27 cellular contexts compared by ENCODE assay signal in genomic region chr4:17957689-17958088, GRCh38.
A peak's percentile ranks its signal among the peaks of the same experiment; 100 is the strongest.
DNase-seq lines count a peak whose midpoint lies in the region; ATAC-seq, FAIRE-seq and TF ChIP-seq lines count a peak whose summit lies in the region.
"Had no signal": no experiment of that assay in that cellular context is flagged by ENCODE, and none has a peak within 500 bp of the region (broad histone marks: within the 10 kb centered on the region; RNA-seq: fewer than 3 reads in every experiment).

No MANE protein-coding gene starts in this region.

- H3K79me2 ChIP-seq in SK-N-SH (ENCODE audit: insufficient read depth): peaks cover 7% of the 10 kb centered on the region; the same call in 1 of the 2 replicates

- no peaks in the 10 kb centered on the region for H3K27me3 ChIP-seq in SK-N-SH (ENCODE audit: insufficient read depth)
- H3K27me3 ChIP-seq: ascending aorta, BE2C, dorsolateral prefrontal cortex, ovary, stomach, vagina had no signal

- no peak for TF ChIP-seq EP300 in SK-N-SH (IDR thresholded peaks at IDR 0.05; ENCODE audit: borderline replicate concordance in 1 of 2, low read depth in 1 of 2, low read length in 1 of 2)

- no peak for TF ChIP-seq RAD21 in SK-N-SH (IDR thresholded peaks at IDR 0.05; ENCODE audit: low read length)

- H3K4me1 ChIP-seq in SK-N-SH (ENCODE audit: control insufficient read depth in 1 of 2, insufficient read depth in 2 of 2, low read depth in 1 of 2, low read length in 1 of 2): no peaks in the 10 kb centered on the region; a peak in 2 of 4 replicates
- H3K4me1 ChIP-seq: ascending aorta, BE2C, vagina had no signal

- H3F3A ChIP-seq in SK-N-SH (replicated peaks; ENCODE audit: insufficient read depth): peaks cover 3% of the 10 kb centered on the region

- H3K27ac ChIP-seq in SK-N-SH (ENCODE audit: low read depth in 2 of 2, low read length in 1 of 2): peak overlapping the region in 1 of 2 experiments; percentile 14; a peak in 1 of 4 replicates
- H3K27ac ChIP-seq: ascending aorta, dorsolateral prefrontal cortex, ovary, PC-9, skin epidermis, stomach, vagina had no signal

- H3K9me2 ChIP-seq in SK-N-SH: no peaks in the 10 kb centered on the region

- no peak for ATAC-seq in GM21367 (IDR thresholded peaks at IDR 0.05; ENCODE audit: unreplicated experiment)
- ATAC-seq: HCT116, left lobe of liver, Right ventricle myocardium inferior had no signal

- FAIRE-seq in islet of Langerhans (lab: Jason Lieb, UNC): peak; percentile 84
- FAIRE-seq: endometrium, G401.6 had no signal

- CTCF ChIA-PET in SK-N-SH (lab: Yijun Ruan, JAX): interaction anchor here (0.7 kb wide), 1 partner anchor 229 kb away, joined by 3 read pairs; no protein-coding TSS in a partner anchor

- H4K20me1 ChIP-seq in SK-N-SH (ENCODE audit: insufficient read depth): no peaks in the 10 kb centered on the region

- no peak overlapping the region for H3K4me3 ChIP-seq in astrocyte of the spinal cord (ENCODE audit: low read depth, low read length)
- H3K4me3 ChIP-seq in SK-N-SH (ENCODE audit: low read depth in 2 of 2, low read length in 1 of 2): no peak overlapping the region
- H3K4me3 ChIP-seq: ascending aorta, dorsolateral prefrontal cortex, ovary, PC-9, skin epidermis, stomach, vagina had no signal

- no peak overlapping the region for H3K4me2 ChIP-seq in SK-N-SH
- H3K4me2 ChIP-seq: PC-9 had no signal

- no peaks in the 10 kb centered on the region for H3K9me3 ChIP-seq in SK-N-SH
- H3K9me3 ChIP-seq: ascending aorta, BE2C, ovary, stomach, vagina had no signal

- no peak overlapping the region for H2AFZ ChIP-seq in SK-N-SH (ENCODE audit: low read depth)
- H2AFZ ChIP-seq: PC-9 had no signal

- TF ChIP-seq CTCF in astrocyte of the spinal cord (IDR thresholded peaks at IDR 0.05; ENCODE audit: low read depth, low read length) (no peak), SK-N-SH (IDR thresholded peaks at IDR 0.05) (no peak)

- H3K9ac ChIP-seq in SK-N-SH: no peak overlapping the region

- H3K36me3 ChIP-seq in SK-N-SH (replicated peaks in 1 of 2; ENCODE audit: control insufficient read depth in 1 of 2, insufficient read depth in 2 of 2, low read length in 1 of 2): peaks cover 39 to 52% of the 10 kb centered on the region in 2 experiments
- H3K36me3 ChIP-seq: ovary had no signal

- POLR2A ChIA-PET in SK-N-SH (lab: Yijun Ruan, JAX): no interaction called here

- in situ Hi-C loops in astrocyte of the spinal cord (cut with HindIII; ENCODE audit: low sequenced_read_pairs): no loop called here

- 83% methylated on average over 1 of the region's 1 CpG for WGBS in SK-N-SH (ENCODE audit: low lambda C conversion rate)

- DNase-seq in EH (ENCODE audit: low read depth) (peak; percentile 47), HT1080 (ENCODE audit: low read depth) (peak; percentile 12), astrocyte of the spinal cord (ENCODE audit: low read depth, low spot score) (peak; percentile 9), SK-N-SH (no peak), middle frontal gyrus (ENCODE audit: extremely low spot score, low spot score) (no peak), 8988T (no peak)
- DNase-seq: ACHN, activated T-cell treated with anti-CD3 and anti-CD28 coated beads for 4 hours, BE2C, dorsolateral prefrontal cortex, hippocampal formation, NCI-H1436 treated with DMSO at 0.1 percent for 48 hours, NCI-H526 treated with DMSO at 0.1 percent for 48 hours, ovary, PC-9, stomach, T-helper 2 cell had no signal

TF ChIP-seq in SK-N-SH, 30 proteins besides CTCF, POLR2A, EP300 and RAD21:
- no peak for TF ChIP-seq MXI1 (IDR thresholded peaks at IDR 0.05; ENCODE audit: low read depth, low read length)

Comparison
In these comparisons a context has a peak if more than half of its experiments do, and no peak if none do; other contexts are left out.
1. DNase-seq: peak in EH (single experiment), HT1080 (single experiment) and astrocyte of the spinal cord (single experiment); none in SK-N-SH (single experiment), middle frontal gyrus (single experiment) and 8988T (single experiment).